Comparison of ENCODE assay signal across 26 cellular contexts in the genomic region with DNA sequence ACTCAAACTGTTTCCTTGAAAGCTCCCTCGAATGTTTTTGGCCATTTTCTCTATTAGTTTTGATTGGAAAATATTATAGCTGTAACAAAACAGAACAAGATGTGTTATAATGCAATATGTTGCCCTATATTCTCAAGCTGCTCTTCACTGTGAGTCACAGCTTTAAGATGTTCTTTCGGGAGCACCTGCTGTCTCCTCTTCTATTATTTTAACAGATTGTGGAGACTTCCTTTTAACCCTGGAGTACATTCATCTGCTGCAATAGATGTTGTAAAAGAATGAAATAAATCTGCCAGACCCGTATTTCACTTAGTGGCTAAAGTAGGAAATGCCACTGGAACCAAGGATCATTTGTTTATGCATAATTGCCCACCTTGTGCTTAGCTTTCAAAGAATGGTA. TPM values are rescaled to one million over a fixed set of nuclear protein-coding genes. Genes with fewer than 3 reads are reported as not detected.
"Had no signal": no experiment of that assay in that cellular context is flagged by ENCODE, and none has a peak within 500 bp of the region (broad histone marks: within the 10 kb centered on the region; RNA-seq: fewer than 3 reads in every experiment).

No MANE protein-coding gene starts in this region.

- H3K36me3 ChIP-seq: ovary, prostate gland had no signal

- H3K27ac Mint-ChIP-seq: activated CD4-positive, alpha-beta T cell treated with anti-CD3 and anti-CD28 coated beads, Interleukin-2, amount 10 ng/mL, durations not matched to agents 7 days and 5 days; activated naive CD8-positive, alpha-beta T cell treated with anti-CD3 and anti-CD28 coated beads, Interleukin-2, amount 10 ng/mL, durations not matched to agents 7 days and 5 days; natural killer cell treated with Interleukin-12 subunit alpha and Interleukin-12 subunit beta and Interleukin-15 and Interleukin-18, amount 100 ng/mL, for 72 hours had no signal

- DNase-seq: activated CD4-positive, alpha-beta T cell treated with anti-CD3 and anti-CD28 coated beads, Interleukin-2, amount 10 ng/mL, durations not matched to agents 7 days and 5 days; activated CD4-positive, CD25-positive, alpha-beta regulatory T cell treated with anti-CD3 and anti-CD28 coated beads, Interleukin-2, amount 50 U/mL, for 72 hours; activated CD8-positive, alpha-beta memory T cell treated with anti-CD3 and anti-CD28 coated beads for 24 hours; activated CD8-positive, alpha-beta memory T cell treated with anti-CD3 and anti-CD28 coated beads, Interleukin-2, amount 50 U/mL, for 4 hours; activated gamma-delta T cell; activated naive CD8-positive, alpha-beta T cell treated with anti-CD3 and anti-CD28 coated beads, Interleukin-2, amount 10 ng/mL, durations not matched to agents 7 days and 5 days; amygdala; body of pancreas; dorsolateral prefrontal cortex; esophagus squamous epithelium; heart left ventricle; islet precursor cell; left cardiac atrium; ovary; stimulated activated CD4-positive, alpha-beta T cell treated with anti-CD3 and anti-CD28 coated beads, Interleukin-4, amount 100 ng/mL, for 24 hours; stimulated activated naive CD8-positive, alpha-beta T cell treated with anti-CD3 and anti-CD28 coated beads, Interleukin-15, Interleukin-2, amounts not matched to agents 100 U/mL and 50 U/mL, for 24 hours; thyroid gland; upper lobe of right lung; WERI-Rb-1 had no signal

- H3K27ac ChIP-seq: body of pancreas, esophagus squamous epithelium, gastroesophageal sphincter, heart left ventricle, neutrophil, ovary, prostate gland, thyroid gland, upper lobe of right lung, WERI-Rb-1 had no signal

- H3K9me3 Mint-ChIP-seq: activated CD4-positive, alpha-beta T cell treated with anti-CD3 and anti-CD28 coated beads, Interleukin-2, amount 10 ng/mL, durations not matched to agents 7 days and 5 days; activated naive CD8-positive, alpha-beta T cell treated with anti-CD3 and anti-CD28 coated beads, Interleukin-2, amount 10 ng/mL, durations not matched to agents 7 days and 5 days; natural killer cell treated with Interleukin-12 subunit alpha and Interleukin-12 subunit beta and Interleukin-15 and Interleukin-18, amount 100 ng/mL, for 72 hours had no signal

- H3K27me3 ChIP-seq: body of pancreas, dorsolateral prefrontal cortex, esophagus squamous epithelium, gastroesophageal sphincter, heart left ventricle, neutrophil, ovary, thyroid gland, upper lobe of right lung had no signal

- H3K4me3 Mint-ChIP-seq: activated CD4-positive, alpha-beta T cell treated with anti-CD3 and anti-CD28 coated beads, Interleukin-2, amount 10 ng/mL, durations not matched to agents 7 days and 5 days; activated naive CD8-positive, alpha-beta T cell treated with anti-CD3 and anti-CD28 coated beads, Interleukin-2, amount 10 ng/mL, durations not matched to agents 7 days and 5 days; natural killer cell treated with Interleukin-12 subunit alpha and Interleukin-12 subunit beta and Interleukin-15 and Interleukin-18, amount 100 ng/mL, for 72 hours had no signal

- H3K4me3 ChIP-seq: body of pancreas, esophagus squamous epithelium, gastroesophageal sphincter, heart left ventricle, ovary, prostate gland, thyroid gland, upper lobe of right lung had no signal

- H3K27me3 Mint-ChIP-seq: activated CD4-positive, alpha-beta T cell treated with anti-CD3 and anti-CD28 coated beads, Interleukin-2, amount 10 ng/mL, durations not matched to agents 7 days and 5 days; activated naive CD8-positive, alpha-beta T cell treated with anti-CD3 and anti-CD28 coated beads, Interleukin-2, amount 10 ng/mL, durations not matched to agents 7 days and 5 days; natural killer cell treated with Interleukin-12 subunit alpha and Interleukin-12 subunit beta and Interleukin-15 and Interleukin-18, amount 100 ng/mL, for 72 hours had no signal

- H3K4me1 ChIP-seq: prostate gland, thyroid gland had no signal

- H3K9me3 ChIP-seq: body of pancreas, esophagus squamous epithelium, gastroesophageal sphincter, heart left ventricle, neutrophil, ovary, prostate gland, thyroid gland, upper lobe of right lung had no signal

- ATAC-seq: body of pancreas; gastroesophageal sphincter; heart left ventricle; left cardiac atrium; natural killer cell treated with Interleukin-12 subunit alpha and Interleukin-12 subunit beta and Interleukin-15 and Interleukin-18, amount 100 ng/mL, for 72 hours; SK-N-SH treated with all-trans-retinoic acid at 6 μM for 48 hours; stimulated activated naive CD8-positive, alpha-beta T cell treated with anti-CD3 and anti-CD28 coated beads, Interleukin-15, Interleukin-2, amounts not matched to agents 100 U/mL and 50 U/mL, for 24 hours; upper lobe of right lung had no signal

- FAIRE-seq: colon, TTC549 had no signal

RNA-seq across cellular contexts. Expression of a gene that starts 27.8 kb away (rescaled TPM):
- total RNA-seq: esophagus squamous epithelium had no signal
- polyA plus RNA-seq: ovary had no signal
